Comparison of ENCODE assay signal across 30 cellular contexts in the genomic region with DNA sequence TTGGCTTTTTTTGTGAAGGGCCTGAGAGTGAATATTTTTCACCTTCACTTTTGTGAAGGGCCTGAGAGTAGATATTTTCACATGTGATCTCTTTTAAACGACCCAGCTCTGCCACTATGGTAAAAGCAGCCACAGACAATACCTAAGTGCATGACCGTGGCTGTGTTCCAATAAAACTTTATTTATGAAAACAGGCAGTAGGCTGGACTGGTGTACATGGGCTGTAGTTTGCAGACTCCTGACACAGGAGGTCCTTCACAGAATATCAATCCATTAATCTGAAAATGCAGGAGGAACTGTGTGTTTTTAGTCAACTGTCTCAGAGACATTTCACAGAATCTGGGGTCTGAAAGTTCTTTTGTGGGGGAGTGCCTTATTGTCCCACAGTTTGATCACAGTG.
"Had no signal": no experiment of that assay in that cellular context is flagged by ENCODE, and none has a peak within 500 bp of the region (broad histone marks: within the 10 kb centered on the region; RNA-seq: fewer than 3 reads in every experiment).

No MANE protein-coding gene starts in this region.

- H3K4me3 Mint-ChIP-seq: natural killer cell; nephron; neural progenitor cell; stimulated activated memory B cell treated with anti-CD40 and anti-IgM and Interleukin-4, amounts not matched to agents 10 μg/mL and 1 μg/mL and 100 μg/mL, for 72 hours; stimulated activated naive CD8-positive, alpha-beta T cell treated with anti-CD3 and anti-CD28 coated beads, Interleukin-15, amount 100 ng/mL, for 72 hours; type B pancreatic cell had no signal

- H3K9me3 ChIP-seq: ovary, testis, upper lobe of right lung, uterus had no signal

- H3K4me1 Mint-ChIP-seq: natural killer cell, nephron, neural progenitor cell had no signal

- H3K27me3 Mint-ChIP-seq: progenitor cell of endocrine pancreas; stimulated activated memory B cell treated with anti-CD40 and anti-IgM and Interleukin-4, amounts not matched to agents 10 μg/mL and 1 μg/mL and 100 μg/mL, for 72 hours; stimulated activated naive CD8-positive, alpha-beta T cell treated with anti-CD3 and anti-CD28 coated beads, Interleukin-15, amount 100 ng/mL, for 72 hours had no signal

- DNase-seq: natural killer cell; occipital lobe; ovary; psoas muscle; right cardiac atrium; spleen; stimulated activated CD4-positive, alpha-beta T cell treated with anti-CD3 and anti-CD28 coated beads, Interleukin-12 subunit alpha, Interleukin-12 subunit beta, amount 100 ng/mL, for 4 hours; stimulated activated CD4-positive, alpha-beta T cell treated with anti-CD3 and anti-CD28 coated beads, Interleukin-1b, Interleukin-23, amount 100 ng/mL, for 48 hours; stimulated activated CD4-positive, alpha-beta T cell treated with anti-CD3 and anti-CD28 coated beads, Interleukin-4, amount 100 ng/mL, for 1 hour; stimulated activated CD4-positive, alpha-beta T cell treated with anti-CD3 and anti-CD28 coated beads, Interleukin-4, amount 100 ng/mL, for 4 hours; stimulated activated CD8-positive, alpha-beta memory T cell treated with anti-CD3 and anti-CD28 coated beads, Interleukin-4, amount 100 ng/mL, for 48 hours; stimulated activated naive CD4-positive, alpha-beta T cell; stimulated activated naive CD8-positive, alpha-beta T cell treated with anti-CD3 and anti-CD28 coated beads, Interleukin-15, amount 100 ng/mL, for 72 hours; stimulated activated naive CD8-positive, alpha-beta T cell treated with anti-CD3 and anti-CD28 coated beads, Interleukin-15, Interleukin-2, amounts not matched to agents 100 U/mL and 50 U/mL, for 24 hours; substantia nigra; testis; tibial artery; transverse colon; upper lobe of right lung; uterus had no signal

- H3K27me3 ChIP-seq: neural progenitor cell, ovary, spleen, suprapubic skin, testis, tibial artery, transverse colon, upper lobe of right lung, uterus had no signal

- H3K79me2 ChIP-seq: parathyroid adenoma had no signal

- H3K36me3 Mint-ChIP-seq: type B pancreatic cell had no signal

- H3K4me2 ChIP-seq: neural progenitor cell, smooth muscle cell had no signal

- H3K27ac Mint-ChIP-seq: natural killer cell; nephron; neural progenitor cell; progenitor cell of endocrine pancreas; stimulated activated memory B cell treated with anti-CD40 and anti-IgM and Interleukin-4, amounts not matched to agents 10 μg/mL and 1 μg/mL and 100 μg/mL, for 72 hours; stimulated activated naive CD8-positive, alpha-beta T cell treated with anti-CD3 and anti-CD28 coated beads, Interleukin-15, amount 100 ng/mL, for 72 hours; type B pancreatic cell had no signal

- H2AFZ ChIP-seq: neural progenitor cell, parathyroid adenoma had no signal

- H3K4me3 ChIP-seq: neural progenitor cell, ovary, psoas muscle, skin epidermis, smooth muscle cell, spleen, suprapubic skin, testis, tibial artery, transverse colon, upper lobe of right lung, uterus had no signal

- ATAC-seq: natural killer cell; psoas muscle; right cardiac atrium; sciatic nerve; stimulated activated memory B cell treated with anti-CD40 and anti-IgM and Interleukin-4, amounts not matched to agents 10 μg/mL and 1 μg/mL and 100 μg/mL, for 72 hours; stimulated activated naive CD8-positive, alpha-beta T cell treated with anti-CD3 and anti-CD28 coated beads, Interleukin-15, amount 100 ng/mL, for 72 hours; stimulated activated naive CD8-positive, alpha-beta T cell treated with anti-CD3 and anti-CD28 coated beads, Interleukin-15, Interleukin-2, amounts not matched to agents 100 U/mL and 50 U/mL, for 24 hours; upper lobe of right lung had no signal

- H3K4me1 ChIP-seq: neural progenitor cell, parathyroid adenoma, psoas muscle, suprapubic skin, testis, tibial artery, transverse colon, upper lobe of right lung, uterus had no signal

- H3K27ac ChIP-seq: neural progenitor cell, ovary, parathyroid adenoma, psoas muscle, skin epidermis, spleen, suprapubic skin, testis, tibial artery, transverse colon, upper lobe of right lung, uterus had no signal

- H3K36me3 ChIP-seq: neural progenitor cell, ovary, suprapubic skin, tibial artery, transverse colon, upper lobe of right lung, uterus had no signal

- H3K9ac ChIP-seq: neural progenitor cell, parathyroid adenoma had no signal
